1 cellular context compared by ENCODE assay signal in the genomic region with DNA sequence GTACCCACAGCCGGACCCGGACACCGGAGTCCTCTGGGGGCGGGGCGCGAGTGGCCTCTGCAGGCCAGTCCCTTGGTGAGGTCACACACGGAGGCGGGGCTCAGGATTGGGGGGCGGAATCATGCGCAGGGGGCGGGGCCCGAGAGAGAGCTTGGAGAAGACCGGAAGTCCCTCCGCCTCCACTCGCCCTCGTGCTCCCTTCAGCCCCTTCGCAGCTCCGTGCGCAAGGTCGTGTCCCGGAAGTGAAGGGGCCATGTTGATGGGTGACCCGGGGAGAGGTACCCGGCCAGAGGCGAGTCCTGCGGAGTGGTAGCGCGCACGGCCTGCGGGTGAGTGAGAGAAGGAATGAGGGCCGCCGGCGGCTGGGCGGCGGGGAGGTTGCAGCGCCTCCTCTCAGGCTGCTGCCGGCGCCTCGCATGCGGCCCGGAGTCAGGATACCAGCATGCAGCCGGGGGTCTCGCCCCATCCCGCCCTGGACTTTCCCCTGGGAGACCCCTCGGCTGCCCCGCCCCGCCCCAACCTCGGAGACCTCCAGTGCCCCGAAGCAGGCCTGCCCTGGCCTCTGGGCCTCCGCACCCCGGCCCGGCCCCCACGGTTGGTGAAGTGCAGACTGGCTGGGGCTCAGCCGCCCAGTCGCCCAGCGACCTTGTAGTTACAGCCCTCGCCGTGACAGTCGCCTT.
TF ChIP-seq lines count a peak whose summit lies in the region.

Gene MIEF1, plus strand, starts transcription at position 182 of the 680 bp plus-strand sequence. CDS start 9,005 bp downstream, outside the sequence.

TF ChIP-seq in GM12878, 131 proteins besides CTCF, POLR2A, EP300 and RAD21 (continued from another document and continues in another):
- TF ChIP-seq MLLT1 (IDR thresholded peaks at IDR 0.05) (no peak), BCL11A (IDR thresholded peaks at IDR 0.05; ENCODE audit: low read depth, low read length) (no peak), RUNX3 (IDR thresholded peaks at IDR 0.05; ENCODE audit: low read length) (no peak), LARP7 (IDR thresholded peaks at IDR 0.05) (peak; percentile 21; the same call in 1 of the 2 replicates), SP1 (IDR thresholded peaks at IDR 0.05; ENCODE audit: low read depth, low read length) (peak; percentile 60), RBBP5 (conservative IDR thresholded peaks at IDR 0.05) (no peak), EGR1 (IDR thresholded peaks at IDR 0.05; ENCODE audit: borderline replicate concordance in 1 of 2, low read depth in 2 of 2, low read length in 2 of 2) (peak in 1 of 2 experiments; percentile 74; a peak in 2 of 3 replicates), GABPA (IDR thresholded peaks at IDR 0.05; ENCODE audit: low read depth) (peak; percentile 93), SIN3A (IDR thresholded peaks at IDR 0.05; ENCODE audit: low read depth, low read length) (0 out of 2 replicates have a peak, but pooled peaks have one; percentile 43), POU2F2 (IDR thresholded peaks at IDR 0.05; ENCODE audit: borderline replicate concordance, low read depth, low read length) (no peak), NFXL1 (IDR thresholded peaks at IDR 0.05; ENCODE audit: borderline replicate concordance) (no peak), SIX5 (IDR thresholded peaks at IDR 0.05; ENCODE audit: low read depth, low read length, severe bottlenecking) (peak; percentile 57), TCF7 (IDR thresholded peaks at IDR 0.05; ENCODE audit: borderline replicate concordance) (no peak), TCF3 (IDR thresholded peaks at IDR 0.05; ENCODE audit: borderline replicate concordance, insufficient read depth, low read depth, low read length) (0 out of 2 replicates have a peak, but pooled peaks have one; percentile 20), CREB1 (IDR thresholded peaks at IDR 0.05; ENCODE audit: low read depth) (peak; percentile 76), MYC (IDR thresholded peaks at IDR 0.05; ENCODE audit: insufficient read depth, insufficient read length, insufficient replicate concordance, low read length, severe bottlenecking) (peak; percentile 77), PML (IDR thresholded peaks at IDR 0.05; ENCODE audit: low read length) (no peak), ESRRA (IDR thresholded peaks at IDR 0.05; ENCODE audit: low read length) (peak; percentile 94), POLR2AphosphoS2 (IDR thresholded peaks at IDR 0.05; ENCODE audit: low read depth, low read length) (peak; percentile 79; the same call in 1 of the 2 replicates), ZNF274 (IDR thresholded peaks at IDR 0.05; ENCODE audit: insufficient read depth, insufficient read length) (no peak), RFX5 (IDR thresholded peaks at IDR 0.05; ENCODE audit: low read depth, low read length) (no peak), IKZF1 (conservative IDR thresholded peaks at IDR 0.05) (peak; percentile 59), YY1 (IDR thresholded peaks at IDR 0.05; ENCODE audit: low read depth, low read length) (peak; percentile 97), KAT2A (conservative IDR thresholded peaks at IDR 0.05; ENCODE audit: control insufficient read depth, low read depth, low read length) (no peak), CREM (IDR thresholded peaks at IDR 0.05; ENCODE audit: low read depth) (peak; percentile 70; the same call in 1 of the 2 replicates), ZBTB40 (IDR thresholded peaks at IDR 0.05; ENCODE audit: borderline replicate concordance) (peak; percentile 92), MEF2A (IDR thresholded peaks at IDR 0.05; ENCODE audit: insufficient read depth, low read depth, low read length) (0 out of 2 replicates have a peak, but pooled peaks have one; percentile 37), ELK1 (IDR thresholded peaks at IDR 0.05; ENCODE audit: low read depth, low read length) (peak; percentile 75), MAX (IDR thresholded peaks at IDR 0.05; ENCODE audit: low read depth, low read length) (peak; percentile 95), ZNF24 (IDR thresholded peaks at IDR 0.05) (no peak), PAX5 (IDR thresholded peaks at IDR 0.05; ENCODE audit: borderline replicate concordance, low read depth, low read length) (peak; percentile 66; the same call in 1 of the 2 replicates), ZBTB11 (CRISPR knock-in tag; IDR thresholded peaks at IDR 0.05) (peak; percentile 50)
- TF ChIP-seq, protein P1, sequence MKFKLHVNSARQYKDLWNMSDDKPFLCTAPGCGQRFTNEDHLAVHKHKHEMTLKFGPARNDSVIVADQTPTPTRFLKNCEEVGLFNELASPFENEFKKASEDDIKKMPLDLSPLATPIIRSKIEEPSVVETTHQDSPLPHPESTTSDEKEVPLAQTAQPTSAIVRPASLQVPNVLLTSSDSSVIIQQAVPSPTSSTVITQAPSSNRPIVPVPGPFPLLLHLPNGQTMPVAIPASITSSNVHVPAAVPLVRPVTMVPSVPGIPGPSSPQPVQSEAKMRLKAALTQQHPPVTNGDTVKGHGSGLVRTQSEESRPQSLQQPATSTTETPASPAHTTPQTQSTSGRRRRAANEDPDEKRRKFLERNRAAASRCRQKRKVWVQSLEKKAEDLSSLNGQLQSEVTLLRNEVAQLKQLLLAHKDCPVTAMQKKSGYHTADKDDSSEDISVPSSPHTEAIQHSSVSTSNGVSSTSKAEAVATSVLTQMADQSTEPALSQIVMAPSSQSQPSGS (IDR thresholded peaks at IDR 0.05; ENCODE audit: low read length), result no peak
- TF ChIP-seq, protein P2, sequence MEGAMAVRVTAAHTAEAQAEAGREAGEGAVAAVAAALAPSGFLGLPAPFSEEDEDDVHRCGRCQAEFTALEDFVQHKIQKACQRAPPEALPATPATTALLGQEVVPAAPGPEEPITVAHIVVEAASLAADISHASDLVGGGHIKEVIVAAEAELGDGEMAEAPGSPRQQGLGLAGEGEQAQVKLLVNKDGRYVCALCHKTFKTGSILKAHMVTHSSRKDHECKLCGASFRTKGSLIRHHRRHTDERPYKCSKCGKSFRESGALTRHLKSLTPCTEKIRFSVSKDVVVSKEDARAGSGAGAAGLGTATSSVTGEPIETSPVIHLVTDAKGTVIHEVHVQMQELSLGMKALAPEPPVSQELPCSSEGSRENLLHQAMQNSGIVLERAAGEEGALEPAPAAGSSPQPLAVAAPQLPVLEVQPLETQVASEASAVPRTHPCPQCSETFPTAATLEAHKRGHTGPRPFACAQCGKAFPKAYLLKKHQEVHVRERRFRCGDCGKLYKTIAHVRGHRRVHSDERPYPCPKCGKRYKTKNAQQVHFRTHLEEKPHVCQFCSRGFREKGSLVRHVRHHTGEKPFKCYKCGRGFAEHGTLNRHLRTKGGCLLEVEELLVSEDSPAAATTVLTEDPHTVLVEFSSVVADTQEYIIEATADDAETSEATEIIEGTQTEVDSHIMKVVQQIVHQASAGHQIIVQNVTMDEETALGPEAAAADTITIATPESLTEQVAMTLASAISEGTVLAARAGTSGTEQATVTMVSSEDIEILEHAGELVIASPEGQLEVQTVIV (IDR thresholded peaks at IDR 0.05; ENCODE audit: borderline replicate concordance, partially characterized antibody), result peak; percentile 44
- TF ChIP-seq, protein P3, sequence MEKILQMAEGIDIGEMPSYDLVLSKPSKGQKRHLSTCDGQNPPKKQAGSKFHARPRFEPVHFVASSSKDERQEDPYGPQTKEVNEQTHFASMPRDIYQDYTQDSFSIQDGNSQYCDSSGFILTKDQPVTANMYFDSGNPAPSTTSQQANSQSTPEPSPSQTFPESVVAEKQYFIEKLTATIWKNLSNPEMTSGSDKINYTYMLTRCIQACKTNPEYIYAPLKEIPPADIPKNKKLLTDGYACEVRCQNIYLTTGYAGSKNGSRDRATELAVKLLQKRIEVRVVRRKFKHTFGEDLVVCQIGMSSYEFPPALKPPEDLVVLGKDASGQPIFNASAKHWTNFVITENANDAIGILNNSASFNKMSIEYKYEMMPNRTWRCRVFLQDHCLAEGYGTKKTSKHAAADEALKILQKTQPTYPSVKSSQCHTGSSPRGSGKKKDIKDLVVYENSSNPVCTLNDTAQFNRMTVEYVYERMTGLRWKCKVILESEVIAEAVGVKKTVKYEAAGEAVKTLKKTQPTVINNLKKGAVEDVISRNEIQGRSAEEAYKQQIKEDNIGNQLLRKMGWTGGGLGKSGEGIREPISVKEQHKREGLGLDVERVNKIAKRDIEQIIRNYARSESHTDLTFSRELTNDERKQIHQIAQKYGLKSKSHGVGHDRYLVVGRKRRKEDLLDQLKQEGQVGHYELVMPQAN (conservative IDR thresholded peaks at IDR 0.05), result no peak
